22 cellular contexts compared by ENCODE assay signal in genomic region chr14:59969319-59969718, GRCh38. TPM values are rescaled to one million over a fixed set of nuclear protein-coding genes. Genes with fewer than 3 reads are reported as not detected.
A peak's percentile ranks its signal among the peaks of the same experiment; 100 is the strongest.
DNase-seq lines count a peak whose midpoint lies in the region; FAIRE-seq and TF ChIP-seq lines count a peak whose summit lies in the region.
"Had no signal": no experiment of that assay in that cellular context is flagged by ENCODE, and none has a peak within 500 bp of the region (broad histone marks: within the 10 kb centered on the region; RNA-seq: fewer than 3 reads in every experiment).

No MANE protein-coding gene starts in this region.

- TF ChIP-seq CTCF in bronchial epithelial cell (IDR thresholded peaks at IDR 0.05; ENCODE audit: insufficient read depth, low read length, severe bottlenecking), result no peak

- H3K4me1 ChIP-seq in skeletal muscle satellite cell (ENCODE audit: control insufficient read depth, insufficient read depth, low read length), result peaks cover 14% of the 10 kb centered on the region
- H3K4me1 ChIP-seq: testis had no signal

- peak overlapping the region; percentile 13 for H3K4me2 ChIP-seq in skeletal muscle satellite cell (ENCODE audit: low read length)

- H3K4me3 ChIP-seq in bronchial epithelial cell (ENCODE audit: low read depth, low read length) (no peak overlapping the region), skeletal muscle satellite cell (ENCODE audit: low read length) (no peak overlapping the region)
- H3K4me3 ChIP-seq: SJSA1, testis had no signal

- no peak for FAIRE-seq in bronchial epithelial cell (lab: Jason Lieb, UNC)
- FAIRE-seq: A204.1 had no signal

- no peaks in the 10 kb centered on the region for H3K36me3 ChIP-seq in bronchial epithelial cell (ENCODE audit: control insufficient read depth, insufficient read depth, low read length)
- H3K36me3 ChIP-seq in skeletal muscle satellite cell (ENCODE audit: insufficient read depth, low read length), result no peaks in the 10 kb centered on the region
- H3K36me3 ChIP-seq: SJSA1 had no signal

- H3K27me3 ChIP-seq in bronchial epithelial cell (ENCODE audit: control insufficient read depth, insufficient read depth, low read length) (no peaks in the 10 kb centered on the region), skeletal muscle satellite cell (ENCODE audit: control insufficient read depth, insufficient read depth, low read length) (no peaks in the 10 kb centered on the region)
- H3K27me3 ChIP-seq: SJSA1, testis had no signal

- no peak overlapping the region for H3K9ac ChIP-seq in skeletal muscle satellite cell (ENCODE audit: low read depth, low read length)

- DNase-seq in SIG-M5 treated with dmso at 0.1 percent for 504 hours (lab: John Stamatoyannopoulos, UW; ENCODE audit: unreplicated experiment), result peak; percentile 13
- no peak for DNase-seq in SIG-M5 (lab: John Stamatoyannopoulos, UW)
- DNase-seq in M059J (ENCODE audit: low read depth), result peak; percentile 16
- DNase-seq in bronchial epithelial cell (ENCODE audit: low read depth), result peak; percentile 62
- no peak for DNase-seq in cerebellum (ENCODE audit: low spot score)
- DNase-seq in NCI-H446 treated with DMSO at 0.1 percent for 48 hours (lab: John Stamatoyannopoulos, UW), result no peak
- no peak for DNase-seq in MV-4-11 (lab: John Stamatoyannopoulos, UW)
- DNase-seq: activated naive CD8-positive, alpha-beta T cell treated with anti-CD3 and anti-CD28 coated beads, Interleukin-2, amount 50 U/mL, for 24 hours; cerebellar nuclear complex; endodermal cell; left colon; NCI-H1048; NCI-H2029; NCI-H524 treated with DMSO at 0.1 percent for 48 hours; stimulated activated CD4-positive, alpha-beta T cell treated with anti-CD3 and anti-CD28 coated beads, Interleukin-12 subunit alpha, Interleukin-12 subunit beta, amount 100 ng/mL, for 4 hours; testis had no signal

- H3K9me3 ChIP-seq in skeletal muscle satellite cell (replicated peaks; ENCODE audit: low read length), result no peaks in the 10 kb centered on the region
- H3K9me3 ChIP-seq: SJSA1, testis had no signal

RNA-seq across cellular contexts. Expression of gene LRRC9, which starts 49.4 kb away (rescaled TPM):
- total RNA-seq in M059J (2014; rRNA removed; shearing (Covaris generic)), result not detected in 2 replicates
- not detected in 2 replicates for total RNA-seq in bronchial epithelial cell
- 0.51 TPM in 1 of 2 replicates, not detected in the other for total RNA-seq in skeletal muscle satellite cell (2012; rRNA removed)
- total RNA-seq in cerebellum, result 6.9 TPM
- total RNA-seq: activated CD8-positive, alpha-beta memory T cell treated with anti-CD3 and anti-CD28 coated beads for 36 hours; activated T-helper 17 cell treated with anti-CD3 and anti-CD28 coated beads, Interleukin-2, amount 50 U/mL, for 72 hours; mononuclear cell; SJSA1 had no signal

Comparison
In these comparisons a context has a peak if more than half of its experiments do, and no peak if none do; other contexts are left out.
1. DNase-seq: peak in SIG-M5 treated with dmso at 0.1 percent for 504 hours (single experiment), M059J (single experiment) and bronchial epithelial cell (single experiment); none in SIG-M5 (single experiment), cerebellum (single experiment), NCI-H446 treated with DMSO at 0.1 percent for 48 hours (single experiment) and MV-4-11 (single experiment).